Comparison of ENCODE assay signal across 1 cellular context in the genomic region with DNA sequence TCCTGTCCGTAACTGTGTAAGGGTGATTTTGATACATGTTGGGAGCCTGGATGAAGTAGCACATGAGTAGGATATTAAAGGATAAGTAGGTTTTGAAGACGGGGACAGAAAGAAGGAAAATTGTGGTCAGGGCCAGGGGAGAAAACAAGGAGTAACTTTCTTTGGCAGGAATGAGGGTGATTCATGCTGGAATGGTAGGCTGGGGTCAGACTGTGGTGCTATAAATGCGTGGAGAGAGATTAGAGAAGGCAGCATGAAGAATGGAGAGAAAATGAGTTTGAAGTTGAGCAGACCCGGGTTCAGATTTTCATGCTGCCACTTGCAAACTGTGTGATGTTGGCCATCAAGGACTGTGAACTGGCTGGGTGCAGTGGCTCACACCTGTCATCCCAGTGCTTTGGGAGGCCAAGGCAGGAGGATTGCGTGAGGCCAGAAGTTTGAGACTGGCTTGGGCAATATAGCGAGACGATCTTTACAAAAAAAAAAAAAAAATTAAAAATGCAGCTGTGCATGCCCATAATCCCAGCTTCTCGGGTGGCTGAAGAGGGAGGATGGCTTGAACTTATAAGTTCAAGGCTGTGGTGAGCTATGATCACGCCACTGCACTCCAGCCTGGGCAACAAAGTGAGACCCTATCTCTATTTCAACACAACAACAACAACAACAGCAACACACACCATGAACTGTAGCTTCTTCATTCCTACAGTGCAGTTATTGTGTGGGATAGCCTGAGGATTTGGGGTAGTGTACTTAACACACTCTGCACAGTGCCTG.
A peak's percentile ranks its signal among the peaks of the same experiment; 100 is the strongest.
TF ChIP-seq lines count a peak whose summit lies in the region.

No MANE protein-coding gene starts in this region.

TF ChIP-seq in HepG2, 621 proteins besides CTCF, POLR2A, EP300 and RAD21 (continued from another document):
- TF ChIP-seq, protein P1, sequence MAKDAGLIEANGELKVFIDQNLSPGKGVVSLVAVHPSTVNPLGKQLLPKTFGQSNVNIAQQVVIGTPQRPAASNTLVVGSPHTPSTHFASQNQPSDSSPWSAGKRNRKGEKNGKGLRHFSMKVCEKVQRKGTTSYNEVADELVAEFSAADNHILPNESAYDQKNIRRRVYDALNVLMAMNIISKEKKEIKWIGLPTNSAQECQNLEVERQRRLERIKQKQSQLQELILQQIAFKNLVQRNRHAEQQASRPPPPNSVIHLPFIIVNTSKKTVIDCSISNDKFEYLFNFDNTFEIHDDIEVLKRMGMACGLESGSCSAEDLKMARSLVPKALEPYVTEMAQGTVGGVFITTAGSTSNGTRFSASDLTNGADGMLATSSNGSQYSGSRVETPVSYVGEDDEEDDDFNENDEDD (CRISPR knock-in tag; IDR thresholded peaks at IDR 0.05; ENCODE audit: borderline replicate concordance): no peak
- peak; percentile 71 for TF ChIP-seq ZNF121 (CRISPR knock-in tag; IDR thresholded peaks at IDR 0.05)
TF ChIP-seq in HepG2: peak in this region for 4.
